In genomic region chr22:21014202-21015050, GRCh38 we compare ENCODE assay signal across 1 cellular context.
TF ChIP-seq lines count a peak whose summit lies in the region.

No MANE protein-coding gene starts in this region.

TF ChIP-seq in K562, 482 proteins besides CTCF, POLR2A, EP300 and RAD21 (continued from another document and continues in another):
- TF ChIP-seq THAP7 (CRISPR knock-in tag; IDR thresholded peaks at IDR 0.05) (no peak), NFE2 (IDR thresholded peaks at IDR 0.05; ENCODE audit: low read depth) (no peak), ZFP36 (IDR thresholded peaks at IDR 0.05; ENCODE audit: low read depth, low read length, partially characterized antibody) (no peak), ZNF282 (CRISPR knock-in tag; IDR thresholded peaks at IDR 0.05) (no peak), SRF (CRISPR knock-in tag; IDR thresholded peaks at IDR 0.05) (0 out of 4 replicates have a peak, but pooled peaks of 1 of the 2 experiments have one; percentile 35), ZNF324 (CRISPR knock-in tag; IDR thresholded peaks at IDR 0.05) (peak; percentile 63; the same call in 1 of the 2 replicates), EWSR1 (IDR thresholded peaks at IDR 0.05; ENCODE audit: borderline replicate concordance, low read depth, partially characterized antibody) (no peak), NEUROD1 (IDR thresholded peaks at IDR 0.05; ENCODE audit: borderline replicate concordance, low read depth, low read length, partially characterized antibody) (peak; percentile 100), MAFK (IDR thresholded peaks at IDR 0.05; ENCODE audit: low read length) (peak; percentile 53), SLC30A9 (CRISPR knock-in tag; IDR thresholded peaks at IDR 0.05) (no peak), CHCHD3 (CRISPR knock-in tag; IDR thresholded peaks at IDR 0.05) (peak; percentile 95), STAT6 (CRISPR knock-in tag; IDR thresholded peaks at IDR 0.05) (peak; percentile 99), ID3 (CRISPR knock-in tag; IDR thresholded peaks at IDR 0.05) (no peak), ID3 (tag; IDR thresholded peaks at IDR 0.05) (peak; percentile 95), TCF3 (CRISPR knock-in tag; IDR thresholded peaks at IDR 0.05) (no peak), NR2C1 (IDR thresholded peaks at IDR 0.05) (no peak), NR2C1 (tag; IDR thresholded peaks at IDR 0.05) (no peak), MYNN (IDR thresholded peaks at IDR 0.05) (no peak), MYNN (CRISPR knock-in tag; IDR thresholded peaks at IDR 0.05) (no peak), SMAD1 (IDR thresholded peaks at IDR 0.05; ENCODE audit: low read depth, low read length, partially characterized antibody) (peak; percentile 66), PCBP2 (IDR thresholded peaks at IDR 0.05; ENCODE audit: low read depth, low read length, poor library complexity, severe bottlenecking) (no peak), RBM22 (IDR thresholded peaks at IDR 0.05; ENCODE audit: low read depth, low read length, poor library complexity, severe bottlenecking) (no peak), ETV6 (IDR thresholded peaks at IDR 0.05; ENCODE audit: borderline replicate concordance in 1 of 2, low read depth in 2 of 2, low read length in 1 of 2) (peak in 1 of 2 experiments; percentile 38; a peak in 2 of 4 replicates), ETV6 (CRISPR knock-in tag; IDR thresholded peaks at IDR 0.05; ENCODE audit: borderline replicate concordance) (no peak), RREB1 (CRISPR knock-in tag; IDR thresholded peaks at IDR 0.05) (peak; percentile 100), GTF2F1 (IDR thresholded peaks at IDR 0.05; ENCODE audit: low read depth, low read length) (no peak; the same call in 1 of the 2 replicates), MCM2 (IDR thresholded peaks at IDR 0.05; ENCODE audit: low read depth) (no peak), GTF2E2 (tag; IDR thresholded peaks at IDR 0.05) (no peak), ADNP (tag; IDR thresholded peaks at IDR 0.05) (no peak), ZSCAN32 (CRISPR knock-in tag; IDR thresholded peaks at IDR 0.05) (no peak; the same call in none of the 2 replicates), CBFB (CRISPR knock-in tag; IDR thresholded peaks at IDR 0.05) (no peak), ZNF384 (IDR thresholded peaks at IDR 0.05; ENCODE audit: low read depth, low read length) (no peak; the same call in 1 of the 2 replicates), RUNX1 (IDR thresholded peaks at IDR 0.05; ENCODE audit: low read depth) (no peak), HBP1 (CRISPR knock-in tag; IDR thresholded peaks at IDR 0.05) (peak; percentile 93), POLR3A (IDR thresholded peaks at IDR 0.05; ENCODE audit: borderline replicate concordance, extremely low read depth, insufficient read depth, insufficient read length) (no peak), PCBP1 (IDR thresholded peaks at IDR 0.05; ENCODE audit: low read depth, low read length, poor library complexity, severe bottlenecking) (peak; percentile 81), ZNF407 (IDR thresholded peaks at IDR 0.05; ENCODE audit: low read depth) (no peak), HMG20B (CRISPR knock-in tag; IDR thresholded peaks at IDR 0.05) (no peak), ZNF316 (IDR thresholded peaks at IDR 0.05) (no peak), KHSRP (IDR thresholded peaks at IDR 0.05) (no peak), NCOA4 (IDR thresholded peaks at IDR 0.05; ENCODE audit: partially characterized antibody) (no peak), USF1 (CRISPR knock-in tag; IDR thresholded peaks at IDR 0.05) (no peak), ZNF274 (IDR thresholded peaks at IDR 0.05; ENCODE audit: borderline replicate concordance, low read depth, low read length) (no peak), HES1 (IDR thresholded peaks at IDR 0.05; ENCODE audit: low read depth) (no peak), ZNF696 (CRISPR knock-in tag; conservative IDR thresholded peaks at IDR 0.05) (peak; percentile 55), ZNF175 (CRISPR knock-in tag; IDR thresholded peaks at IDR 0.05; ENCODE audit: low read depth) (no peak), RAD51 (IDR thresholded peaks at IDR 0.05; ENCODE audit: borderline replicate concordance, low read depth) (no peak), ZNF668 (CRISPR knock-in tag; IDR thresholded peaks at IDR 0.05) (no peak)
